ENCODE assay signal across 15 cellular contexts in genomic region chr14:104392001-104392395, GRCh38.
A peak's percentile ranks its signal among the peaks of the same experiment; 100 is the strongest.
DNase-seq lines count a peak whose midpoint lies in the region; ATAC-seq lines count a peak whose summit lies in the region.
"Had no signal": no experiment of that assay in that cellular context is flagged by ENCODE, and none has a peak within 500 bp of the region (broad histone marks: within the 10 kb centered on the region; RNA-seq: fewer than 3 reads in every experiment).

No MANE protein-coding gene starts in this region.

- no peaks in the 10 kb centered on the region for H3K27me3 Mint-ChIP-seq in activated naive CD4-positive, alpha-beta T cell treated with anti-CD3 and anti-CD28 coated beads for 36 hours (ENCODE audit: low read depth)
- no peaks in the 10 kb centered on the region for H3K27me3 Mint-ChIP-seq in effector memory CD8-positive, alpha-beta T cell
- H3K27me3 Mint-ChIP-seq in stimulated activated naive B cell treated with anti-CD40 and anti-IgM and Interleukin-4, amounts not matched to agents 10 μg/mL and 1 μg/mL and 100 μg/mL, for 72 hours: peaks cover 12 to 14% of the 10 kb centered on the region in 2 donors

- H3K4me3 Mint-ChIP-seq in activated naive CD4-positive, alpha-beta T cell treated with anti-CD3 and anti-CD28 coated beads for 36 hours: no peak overlapping the region
- H3K4me3 Mint-ChIP-seq in effector memory CD8-positive, alpha-beta T cell: peak overlapping the region; percentile 67 to 71
- peak overlapping the region in 1 of 2 donors; percentile 40 for H3K4me3 Mint-ChIP-seq in stimulated activated naive B cell treated with anti-CD40 and anti-IgM and Interleukin-4, amounts not matched to agents 10 μg/mL and 1 μg/mL and 100 μg/mL, for 72 hours
- H3K4me3 Mint-ChIP-seq: GM23338 had no signal

- CTCF ChIA-PET in activated naive CD4-positive, alpha-beta T cell treated with anti-CD3 and anti-CD28 coated beads for 36 hours (lab: Charles Lee): interaction anchor here (1.2 to 1.4 kb wide), 2 partner anchors 26 to 172 kb away, joined by 3 to 6 read pairs; no protein-coding TSS in a partner anchor

- peak; percentile 43 for DNase-seq in activated naive CD4-positive, alpha-beta T cell treated with anti-CD3 and anti-CD28 coated beads for 36 hours
- no peak for DNase-seq in activated naive CD4-positive, alpha-beta T cell (lab: John Stamatoyannopoulos, UW)
- DNase-seq in effector memory CD8-positive, alpha-beta T cell: no peak
- no peak for DNase-seq in stimulated activated naive B cell treated with anti-CD40 and anti-IgM and Interleukin-4, amounts not matched to agents 10 μg/mL and 1 μg/mL and 100 μg/mL, for 72 hours
- no peak for DNase-seq in stimulated activated CD4-positive, alpha-beta T cell treated with anti-CD3 and anti-CD28 coated beads, Interleukin-12 subunit alpha, Interleukin-12 subunit beta, amount 100 ng/mL, for 4 hours
- DNase-seq: activated gamma-delta T cell, DMS153, foreskin melanocyte, IMR-90, mesendoderm, occipital lobe had no signal

- H3K4me1 Mint-ChIP-seq in activated naive CD4-positive, alpha-beta T cell treated with anti-CD3 and anti-CD28 coated beads for 36 hours (ENCODE audit: low read depth): peaks cover 70% of the 10 kb centered on the region
- H3K4me1 Mint-ChIP-seq in effector memory CD8-positive, alpha-beta T cell (ENCODE audit: low read depth in 2 of 2): peaks cover 40 to 61% of the 10 kb centered on the region in 2 donors
- peaks cover 44 to 91% of the 10 kb centered on the region in 2 donors for H3K4me1 Mint-ChIP-seq in stimulated activated naive B cell treated with anti-CD40 and anti-IgM and Interleukin-4, amounts not matched to agents 10 μg/mL and 1 μg/mL and 100 μg/mL, for 72 hours

- peak; percentile 24 to 30 for ATAC-seq in activated CD4-positive, CD25-positive, alpha-beta regulatory T cell treated with anti-CD3 and anti-CD28 coated beads, Interleukin-2, amount 50 U/mL, for 24 hours
- ATAC-seq in effector memory CD8-positive, alpha-beta T cell (replicated peaks): no peak
- peak; percentile 43 to 48 for ATAC-seq in stimulated activated naive B cell treated with anti-CD40 and anti-IgM and Interleukin-4, amounts not matched to agents 10 μg/mL and 1 μg/mL and 100 μg/mL, for 72 hours (replicated peaks)
- no peak for ATAC-seq in GM19351 (IDR thresholded peaks at IDR 0.05; ENCODE audit: unreplicated experiment)
- no peak for ATAC-seq in HG03097 (IDR thresholded peaks at IDR 0.05; ENCODE audit: low FRiP score, unreplicated experiment)
- ATAC-seq: GM23338 had no signal

- intact Hi-C loops in activated naive CD4-positive, alpha-beta T cell treated with anti-CD3 and anti-CD28 coated beads for 36 hours (cut with micrococcal nuclease): no loop called here

- no peak overlapping the region for H3K27ac Mint-ChIP-seq in activated naive CD4-positive, alpha-beta T cell treated with anti-CD3 and anti-CD28 coated beads for 36 hours
- peak overlapping the region; percentile 70 to 80 for H3K27ac Mint-ChIP-seq in effector memory CD8-positive, alpha-beta T cell
- H3K27ac Mint-ChIP-seq in stimulated activated naive B cell treated with anti-CD40 and anti-IgM and Interleukin-4, amounts not matched to agents 10 μg/mL and 1 μg/mL and 100 μg/mL, for 72 hours: no peak overlapping the region
- H3K27ac Mint-ChIP-seq: GM23338 had no signal

- H3K9me3 Mint-ChIP-seq in activated naive CD4-positive, alpha-beta T cell treated with anti-CD3 and anti-CD28 coated beads for 36 hours: peaks cover under 1% of the 10 kb centered on the region
- no peaks in the 10 kb centered on the region for H3K9me3 Mint-ChIP-seq in effector memory CD8-positive, alpha-beta T cell
- H3K9me3 Mint-ChIP-seq in stimulated activated naive B cell treated with anti-CD40 and anti-IgM and Interleukin-4, amounts not matched to agents 10 μg/mL and 1 μg/mL and 100 μg/mL, for 72 hours: peaks cover 1 to 6% of the 10 kb centered on the region in 2 donors

- H3K36me3 Mint-ChIP-seq in activated naive CD4-positive, alpha-beta T cell treated with anti-CD3 and anti-CD28 coated beads for 36 hours (ENCODE audit: low read depth): no peaks in the 10 kb centered on the region
- H3K36me3 Mint-ChIP-seq in effector memory CD8-positive, alpha-beta T cell (ENCODE audit: insufficient read depth): peaks cover 8% of the 10 kb centered on the region
- peaks cover 0 to 2% of the 10 kb centered on the region in 2 donors for H3K36me3 Mint-ChIP-seq in stimulated activated naive B cell treated with anti-CD40 and anti-IgM and Interleukin-4, amounts not matched to agents 10 μg/mL and 1 μg/mL and 100 μg/mL, for 72 hours

Comparison
In these comparisons a context has a peak if more than half of its experiments do, and no peak if none do; other contexts are left out.
1. H3K27ac Mint-ChIP-seq: peak in effector memory CD8-positive, alpha-beta T cell (2 of 2); none in activated naive CD4-positive, alpha-beta T cell treated with anti-CD3 and anti-CD28 coated beads for 36 hours (single experiment) and stimulated activated naive B cell treated with anti-CD40 and anti-IgM and Interleukin-4, amounts not matched to agents 10 μg/mL and 1 μg/mL and 100 μg/mL, for 72 hours (single experiment).
2. ATAC-seq: peak in activated CD4-positive, CD25-positive, alpha-beta regulatory T cell treated with anti-CD3 and anti-CD28 coated beads, Interleukin-2, amount 50 U/mL, for 24 hours (2 of 2) and stimulated activated naive B cell treated with anti-CD40 and anti-IgM and Interleukin-4, amounts not matched to agents 10 μg/mL and 1 μg/mL and 100 μg/mL, for 72 hours (2 of 2); none in effector memory CD8-positive, alpha-beta T cell (single experiment), GM19351 (single experiment) and HG03097 (single experiment).